Comparison of ENCODE assay signal across 15 cellular contexts in genomic region chr5:128736567-128736966, GRCh38.
DNase-seq lines count a peak whose midpoint lies in the region; ATAC-seq and TF ChIP-seq lines count a peak whose summit lies in the region.
"Had no signal": no experiment of that assay in that cellular context is flagged by ENCODE, and none has a peak within 500 bp of the region (broad histone marks: within the 10 kb centered on the region; RNA-seq: fewer than 3 reads in every experiment).

No MANE protein-coding gene starts in this region.

- H3K27me3 ChIP-seq in dorsolateral prefrontal cortex (no peaks in the 10 kb centered on the region), kidney epithelial cell (ENCODE audit: control insufficient read depth, insufficient read depth, low read length) (no peaks in the 10 kb centered on the region), aorta (ENCODE audit: control insufficient read depth in 1 of 2, insufficient read depth in 2 of 2, low read length in 1 of 2) (no peaks in the 10 kb centered on the region)
- H3K27me3 ChIP-seq: stomach had no signal

- intact Hi-C loops in dorsolateral prefrontal cortex (cut with DNase I), result no loop called here
- intact Hi-C loops in aorta (cut with DNase I), result no loop called here

- 35 to 49% methylated on average over 1 of the region's 1 CpG for WGBS in aorta, 2 donors

- no peaks in the 10 kb centered on the region for H3K4me1 ChIP-seq in aorta (ENCODE audit: control insufficient read depth in 1 of 2, insufficient read depth in 2 of 2, low read length in 2 of 2)

- H3K27ac ChIP-seq in dorsolateral prefrontal cortex, result peak overlapping the region in 39 of 59 donors; percentile 0 to 93 (median 63)
- no peak overlapping the region for H3K27ac ChIP-seq in aorta (ENCODE audit: low read depth in 1 of 2, low read length in 2 of 2)
- H3K27ac ChIP-seq: 22Rv1 had no signal

- ATAC-seq in aorta (ENCODE audit: low FRiP score) (peak; percentile 60), HG03571 (IDR thresholded peaks at IDR 0.05; ENCODE audit: unreplicated experiment) (no peak), GM21619 (IDR thresholded peaks at IDR 0.05; ENCODE audit: unreplicated experiment) (no peak)

- peak in 3 of 56 donors; percentile 10 to 23 (median 11) for TF ChIP-seq CTCF in dorsolateral prefrontal cortex (IDR thresholded peaks at IDR 0.05 in 54 of 56, conservative IDR thresholded peaks at IDR 0.05 in 2 of 56; ENCODE audit: low read depth in 1 of 56, partially characterized antibody in 56 of 56)
- TF ChIP-seq CTCF in kidney epithelial cell (IDR thresholded peaks at IDR 0.05; ENCODE audit: insufficient read depth, low read length, poor library complexity, severe bottlenecking), result no peak

- H3K4me3 ChIP-seq in dorsolateral prefrontal cortex (peak overlapping the region in 8 of 59 donors; percentile 1 to 32 (median 9)), kidney epithelial cell (ENCODE audit: low read depth, low read length) (no peak overlapping the region), aorta (ENCODE audit: low read length in 2 of 2) (no peak overlapping the region)
- H3K4me3 ChIP-seq: stomach had no signal

- no peaks in the 10 kb centered on the region for H3K9me3 ChIP-seq in aorta (ENCODE audit: control insufficient read depth, low read length)

- DNase-seq in DMS 273 (lab: John Stamatoyannopoulos, UW; ENCODE audit: unreplicated experiment) (peak; percentile 15), DMS 273 treated with DMSO at 0.1 percent for 48 hours (lab: John Stamatoyannopoulos, UW) (no peak), dorsolateral prefrontal cortex (peak in 7 of 10 donors; percentile 9 to 71 (median 45)), kidney epithelial cell (ENCODE audit: low read depth) (peak; percentile 21), aorta (no peak), NCI-H82 treated with DMSO at 0.1 percent for 48 hours (lab: John Stamatoyannopoulos, UW; ENCODE audit: unreplicated experiment) (no peak)
- DNase-seq: activated CD4-positive, alpha-beta T cell treated with anti-CD3 and anti-CD28 coated beads for 1 hour; central memory CD4-positive, alpha-beta T cell; COR-L47; NCI-H774; stimulated activated CD4-positive, alpha-beta T cell treated with anti-CD3 and anti-CD28 coated beads, Interleukin-4, amount 100 ng/mL, for 1 hour; stomach had no signal

- H3K36me3 ChIP-seq in kidney epithelial cell (ENCODE audit: control insufficient read depth, insufficient read depth, low read length), result no peaks in the 10 kb centered on the region
- no peaks in the 10 kb centered on the region for H3K36me3 ChIP-seq in aorta (ENCODE audit: control insufficient read depth in 1 of 2, insufficient read depth in 2 of 2, low read length in 1 of 2)
- H3K36me3 ChIP-seq: stomach had no signal

Comparison
In these comparisons a context has a peak if more than half of its experiments do, and no peak if none do; other contexts are left out.
1. DNase-seq: peak in DMS 273 (single experiment), dorsolateral prefrontal cortex (7 of 10) and kidney epithelial cell (single experiment); none in DMS 273 treated with DMSO at 0.1 percent for 48 hours (single experiment), aorta (0 of 2) and NCI-H82 treated with DMSO at 0.1 percent for 48 hours (single experiment).
2. H3K27ac ChIP-seq: peak in dorsolateral prefrontal cortex (39 of 59); none in aorta (0 of 2).